20 cellular contexts compared by ENCODE assay signal in the genomic region with DNA sequence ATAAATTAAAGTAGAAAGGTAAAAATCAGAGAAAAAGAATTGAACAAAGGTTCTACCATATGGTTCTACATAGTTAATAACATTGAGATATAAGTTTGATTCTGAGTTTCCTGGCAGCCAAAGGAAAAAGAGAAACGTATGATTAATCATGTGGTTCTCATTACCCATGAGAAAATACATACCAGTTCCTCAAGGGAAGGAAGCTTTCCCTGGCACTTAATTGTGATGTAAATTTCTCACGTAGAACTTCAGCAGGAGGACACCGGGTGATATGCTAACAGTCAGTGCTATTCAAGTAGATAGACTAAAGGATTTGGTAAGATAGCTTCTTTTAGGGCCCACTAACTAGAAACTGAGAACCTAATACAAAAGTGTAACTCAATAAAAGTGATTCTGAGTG.
DNase-seq lines count a peak whose midpoint lies in the region; ATAC-seq and TF ChIP-seq lines count a peak whose summit lies in the region.
"Had no signal": no experiment of that assay in that cellular context is flagged by ENCODE, and none has a peak within 500 bp of the region (broad histone marks: within the 10 kb centered on the region; RNA-seq: fewer than 3 reads in every experiment).

No MANE protein-coding gene starts in this region.

- H3K9ac ChIP-seq in HUES48 (ENCODE audit: low read depth, low read length), result no peak overlapping the region
- H3K9ac ChIP-seq: parathyroid adenoma had no signal

- intact Hi-C loops in esophagus squamous epithelium (cut with DNase I), result no loop called here

- no peaks in the 10 kb centered on the region for H3K9me3 ChIP-seq in HUES48 (ENCODE audit: control insufficient read depth, insufficient read depth, low read length)
- H3K9me3 ChIP-seq in esophagus squamous epithelium, result no peaks in the 10 kb centered on the region

- H3K9me3 Mint-ChIP-seq in activated naive CD8-positive, alpha-beta T cell treated with anti-CD3 and anti-CD28 coated beads for 36 hours, result peaks cover 3% of the 10 kb centered on the region
- peaks cover 9% of the 10 kb centered on the region for H3K9me3 Mint-ChIP-seq in activated naive CD8-positive, alpha-beta T cell treated with anti-CD3 and anti-CD28 coated beads, Interleukin-2, amount 50 U/mL, for 24 hours
- H3K9me3 Mint-ChIP-seq in stimulated activated effector memory CD8-positive, alpha-beta T cell treated with anti-CD3 and anti-CD28 coated beads, Interleukin-12 subunit alpha, Interleukin-12 subunit beta, amount 100 ng/mL, for 72 hours, result peaks cover 3% of the 10 kb centered on the region
- peaks cover 0 to 10% (median 2%) of the 10 kb centered on the region in 3 donors for H3K9me3 Mint-ChIP-seq in T-cell
- H3K9me3 Mint-ChIP-seq: CD4-positive, alpha-beta T cell had no signal

- 59 to 60% methylated on average over 3 of the region's 3 CpGs for WGBS in esophagus squamous epithelium, 2 donors

- no peak for DNase-seq in activated naive CD8-positive, alpha-beta T cell treated with anti-CD3 and anti-CD28 coated beads for 36 hours
- DNase-seq in activated naive CD8-positive, alpha-beta T cell treated with anti-CD3 and anti-CD28 coated beads, Interleukin-2, amount 50 U/mL, for 24 hours, result no peak
- no peak for DNase-seq in esophagus squamous epithelium (lab: John Stamatoyannopoulos, UW)
- no peak for DNase-seq in stimulated activated effector memory CD8-positive, alpha-beta T cell treated with anti-CD3 and anti-CD28 coated beads, Interleukin-12 subunit alpha, Interleukin-12 subunit beta, amount 100 ng/mL, for 72 hours (ENCODE audit: low spot score in 2 of 2)
- no peak for DNase-seq in T-cell
- DNase-seq in glomerular visceral epithelial cell (ENCODE audit: extremely low spot score), result no peak
- DNase-seq: activated CD4-positive, alpha-beta T cell treated with anti-CD3 and anti-CD28 coated beads, Interleukin-2, amount 50 U/mL, for 1 hour; activated T-cell treated with anti-CD3 and anti-CD28 coated beads, Interleukin-2, amount 50 U/mL, for 1 hour; CD4-positive, alpha-beta T cell; kidney glomerular epithelial cell; NCI-H1694 treated with DMSO at 0.1 percent for 48 hours; NCI-H774; nephron progenitor cell; SHP77 had no signal

- peaks cover 3% of the 10 kb centered on the region for H3K36me3 Mint-ChIP-seq in activated naive CD8-positive, alpha-beta T cell treated with anti-CD3 and anti-CD28 coated beads for 36 hours
- no peaks in the 10 kb centered on the region for H3K36me3 Mint-ChIP-seq in activated naive CD8-positive, alpha-beta T cell treated with anti-CD3 and anti-CD28 coated beads, Interleukin-2, amount 50 U/mL, for 24 hours (ENCODE audit: low read depth)
- peaks cover 6% of the 10 kb centered on the region for H3K36me3 Mint-ChIP-seq in stimulated activated effector memory CD8-positive, alpha-beta T cell treated with anti-CD3 and anti-CD28 coated beads, Interleukin-12 subunit alpha, Interleukin-12 subunit beta, amount 100 ng/mL, for 72 hours
- no peaks in the 10 kb centered on the region for H3K36me3 Mint-ChIP-seq in T-cell

- ATAC-seq in activated naive CD8-positive, alpha-beta T cell treated with anti-CD3 and anti-CD28 coated beads, Interleukin-2, amount 50 U/mL, for 24 hours, result no peak
- no peak for ATAC-seq in stimulated activated effector memory CD8-positive, alpha-beta T cell treated with anti-CD3 and anti-CD28 coated beads, Interleukin-12 subunit alpha, Interleukin-12 subunit beta, amount 100 ng/mL, for 72 hours
- no peak for ATAC-seq in GM21529 (IDR thresholded peaks at IDR 0.05; ENCODE audit: unreplicated experiment)
- no peak for ATAC-seq in T-cell (replicated peaks in 1 of 4)
- ATAC-seq: K562 had no signal

- POLR2A ChIA-PET in T-cell (lab: Charles Lee), result no interaction called here

- H3K4me1 ChIP-seq in HUES48 (ENCODE audit: control insufficient read depth, insufficient read depth, low read length) (peaks cover 42% of the 10 kb centered on the region), esophagus squamous epithelium (peaks cover 10 to 49% (median 23%) of the 10 kb centered on the region in 3 donors)

- TF ChIP-seq POLR2A in esophagus squamous epithelium (IDR thresholded peaks at IDR 0.05), result no peak

- TF ChIP-seq CTCF in esophagus squamous epithelium (IDR thresholded peaks at IDR 0.05), result no peak

- peaks cover 4% of the 10 kb centered on the region for H3K27me3 Mint-ChIP-seq in activated naive CD8-positive, alpha-beta T cell treated with anti-CD3 and anti-CD28 coated beads for 36 hours
- peaks cover 3% of the 10 kb centered on the region for H3K27me3 Mint-ChIP-seq in activated naive CD8-positive, alpha-beta T cell treated with anti-CD3 and anti-CD28 coated beads, Interleukin-2, amount 50 U/mL, for 24 hours
- H3K27me3 Mint-ChIP-seq in T-cell, result no peaks in the 10 kb centered on the region
- H3K27me3 Mint-ChIP-seq: activated naive CD8-positive, alpha-beta T cell; CD4-positive, alpha-beta T cell had no signal

- H3K27me3 ChIP-seq in HUES48 (ENCODE audit: control insufficient read depth, insufficient read depth, low read length) (no peaks in the 10 kb centered on the region), esophagus squamous epithelium (no peaks in the 10 kb centered on the region)

- H3K27ac Mint-ChIP-seq in activated naive CD8-positive, alpha-beta T cell treated with anti-CD3 and anti-CD28 coated beads for 36 hours, result peak overlapping the region; percentile 32
- no peak overlapping the region for H3K27ac Mint-ChIP-seq in activated naive CD8-positive, alpha-beta T cell treated with anti-CD3 and anti-CD28 coated beads, Interleukin-2, amount 50 U/mL, for 24 hours
- H3K27ac Mint-ChIP-seq in stimulated activated effector memory CD8-positive, alpha-beta T cell treated with anti-CD3 and anti-CD28 coated beads, Interleukin-12 subunit alpha, Interleukin-12 subunit beta, amount 100 ng/mL, for 72 hours, result peak overlapping the region; percentile 96
- H3K27ac Mint-ChIP-seq in T-cell, result no peak overlapping the region
- H3K27ac Mint-ChIP-seq: activated naive CD8-positive, alpha-beta T cell; CD4-positive, alpha-beta T cell; mesothelial cell of epicardium; nephron progenitor cell had no signal

- H3K4me3 ChIP-seq in HUES48 (ENCODE audit: low read depth, low read length) (no peak overlapping the region), esophagus squamous epithelium (no peak overlapping the region)
- H3K4me3 ChIP-seq: K562 had no signal

- peaks cover 26% of the 10 kb centered on the region for H3K4me1 Mint-ChIP-seq in activated naive CD8-positive, alpha-beta T cell treated with anti-CD3 and anti-CD28 coated beads for 36 hours
- H3K4me1 Mint-ChIP-seq in activated naive CD8-positive, alpha-beta T cell treated with anti-CD3 and anti-CD28 coated beads, Interleukin-2, amount 50 U/mL, for 24 hours, result peaks cover 33% of the 10 kb centered on the region
- H3K4me1 Mint-ChIP-seq in stimulated activated effector memory CD8-positive, alpha-beta T cell treated with anti-CD3 and anti-CD28 coated beads, Interleukin-12 subunit alpha, Interleukin-12 subunit beta, amount 100 ng/mL, for 72 hours, result peaks cover 41% of the 10 kb centered on the region
- peaks cover 0 to 11% (median 3%) of the 10 kb centered on the region in 3 donors for H3K4me1 Mint-ChIP-seq in T-cell

- no peaks in the 10 kb centered on the region for H3K36me3 ChIP-seq in HUES48 (ENCODE audit: control insufficient read depth, insufficient read depth, low read length)
- H3K36me3 ChIP-seq in esophagus squamous epithelium, result no peaks in the 10 kb centered on the region

- H3K4me3 Mint-ChIP-seq in activated naive CD8-positive, alpha-beta T cell treated with anti-CD3 and anti-CD28 coated beads for 36 hours, result no peak overlapping the region
- H3K4me3 Mint-ChIP-seq in activated naive CD8-positive, alpha-beta T cell treated with anti-CD3 and anti-CD28 coated beads, Interleukin-2, amount 50 U/mL, for 24 hours, result no peak overlapping the region
- no peak overlapping the region for H3K4me3 Mint-ChIP-seq in stimulated activated effector memory CD8-positive, alpha-beta T cell treated with anti-CD3 and anti-CD28 coated beads, Interleukin-12 subunit alpha, Interleukin-12 subunit beta, amount 100 ng/mL, for 72 hours
- H3K4me3 Mint-ChIP-seq in T-cell, result no peak overlapping the region
- H3K4me3 Mint-ChIP-seq: activated naive CD8-positive, alpha-beta T cell; CD4-positive, alpha-beta T cell; mesothelial cell of epicardium; nephron progenitor cell had no signal

- CTCF ChIA-PET in T-cell (lab: Charles Lee), result no interaction called here

- H3K27ac ChIP-seq in HUES48 (ENCODE audit: low read depth, low read length), result peak overlapping the region; percentile 74
- peak overlapping the region in 3 of 4 donors; percentile 47 to 62 (median 48) for H3K27ac ChIP-seq in esophagus squamous epithelium

Comparison
In these comparisons a context has a peak if more than half of its experiments do, and no peak if none do; other contexts are left out.
1. H3K27ac Mint-ChIP-seq: peak in activated naive CD8-positive, alpha-beta T cell treated with anti-CD3 and anti-CD28 coated beads for 36 hours (single experiment) and stimulated activated effector memory CD8-positive, alpha-beta T cell treated with anti-CD3 and anti-CD28 coated beads, Interleukin-12 subunit alpha, Interleukin-12 subunit beta, amount 100 ng/mL, for 72 hours (single experiment); none in activated naive CD8-positive, alpha-beta T cell treated with anti-CD3 and anti-CD28 coated beads, Interleukin-2, amount 50 U/mL, for 24 hours (single experiment) and T-cell (0 of 2).